23 cellular contexts compared by ENCODE assay signal in genomic region chr17:6534846-6535514, GRCh38.
"Had no signal": no experiment of that assay in that cellular context is flagged by ENCODE, and none has a peak within 500 bp of the region (broad histone marks: within the 10 kb centered on the region; RNA-seq: fewer than 3 reads in every experiment).

No MANE protein-coding gene starts in this region.

- H2AFZ ChIP-seq: hepatocyte had no signal

- H3K4me1 Mint-ChIP-seq: activated CD4-positive, alpha-beta memory T cell treated with anti-CD3 and anti-CD28 coated beads, Interleukin-2, amount 10 ng/mL, durations not matched to agents 7 days and 5 days; activated CD8-positive, alpha-beta memory T cell treated with anti-CD3 and anti-CD28 coated beads, Interleukin-2, amount 10 ng/mL, durations not matched to agents 7 days and 5 days; activated naive CD8-positive, alpha-beta T cell treated with anti-CD3 and anti-CD28 coated beads, Interleukin-2, amount 10 ng/mL, durations not matched to agents 7 days and 5 days; activated T-helper 17 cell treated with anti-CD3 and anti-CD28 coated beads, Interleukin-2, amount 50 U/mL, for 72 hours; nephron progenitor cell; stimulated activated memory B cell treated with anti-CD40 and anti-IgM and Interleukin-4, amounts not matched to agents 10 μg/mL and 1 μg/mL and 100 μg/mL, for 72 hours had no signal

- H3K9me3 ChIP-seq: psoas muscle, right lobe of liver, thyroid gland had no signal

- H3K4me3 Mint-ChIP-seq: activated CD4-positive, alpha-beta memory T cell treated with anti-CD3 and anti-CD28 coated beads, Interleukin-2, amount 10 ng/mL, durations not matched to agents 7 days and 5 days; activated CD8-positive, alpha-beta memory T cell treated with anti-CD3 and anti-CD28 coated beads, Interleukin-2, amount 10 ng/mL, durations not matched to agents 7 days and 5 days; activated naive CD8-positive, alpha-beta T cell treated with anti-CD3 and anti-CD28 coated beads, Interleukin-2, amount 10 ng/mL, durations not matched to agents 7 days and 5 days; activated T-helper 17 cell treated with anti-CD3 and anti-CD28 coated beads, Interleukin-2, amount 50 U/mL, for 72 hours; nephron progenitor cell; stimulated activated memory B cell treated with anti-CD40 and anti-IgM and Interleukin-4, amounts not matched to agents 10 μg/mL and 1 μg/mL and 100 μg/mL, for 72 hours; WTC11 had no signal

- H3K36me3 ChIP-seq: cardiac muscle cell, lower lobe of right lung, right lobe of liver, thyroid gland had no signal

- H3K79me2 ChIP-seq: hepatocyte had no signal

- H3K27ac Mint-ChIP-seq: activated CD4-positive, alpha-beta memory T cell treated with anti-CD3 and anti-CD28 coated beads, Interleukin-2, amount 10 ng/mL, durations not matched to agents 7 days and 5 days; activated CD8-positive, alpha-beta memory T cell treated with anti-CD3 and anti-CD28 coated beads, Interleukin-2, amount 10 ng/mL, durations not matched to agents 7 days and 5 days; activated naive CD8-positive, alpha-beta T cell treated with anti-CD3 and anti-CD28 coated beads, Interleukin-2, amount 10 ng/mL, durations not matched to agents 7 days and 5 days; activated T-helper 17 cell treated with anti-CD3 and anti-CD28 coated beads, Interleukin-2, amount 50 U/mL, for 72 hours; stimulated activated memory B cell treated with anti-CD40 and anti-IgM and Interleukin-4, amounts not matched to agents 10 μg/mL and 1 μg/mL and 100 μg/mL, for 72 hours; WTC11 had no signal

- H3K4me3 ChIP-seq: cardiac muscle cell, hepatocyte, lower lobe of right lung, psoas muscle, right lobe of liver, thyroid gland had no signal

- FAIRE-seq: TTC549 had no signal

- H3K27me3 Mint-ChIP-seq: activated CD4-positive, alpha-beta memory T cell treated with anti-CD3 and anti-CD28 coated beads, Interleukin-2, amount 10 ng/mL, durations not matched to agents 7 days and 5 days; activated CD8-positive, alpha-beta memory T cell treated with anti-CD3 and anti-CD28 coated beads, Interleukin-2, amount 10 ng/mL, durations not matched to agents 7 days and 5 days had no signal

- DNase-seq: activated CD4-positive, alpha-beta memory T cell treated with anti-CD3 and anti-CD28 coated beads, Interleukin-2, amount 10 ng/mL, durations not matched to agents 7 days and 5 days; activated CD4-positive, alpha-beta T cell treated with anti-CD3 and anti-CD28 coated beads for 4 hours; activated CD8-positive, alpha-beta memory T cell treated with anti-CD3 and anti-CD28 coated beads, Interleukin-2, amount 10 ng/mL, durations not matched to agents 7 days and 5 days; activated naive CD4-positive, alpha-beta T cell treated with Interleukin-2 at 50 U/mL for 16 hours; activated naive CD8-positive, alpha-beta T cell treated with anti-CD3 and anti-CD28 coated beads, Interleukin-2, amount 10 ng/mL, durations not matched to agents 7 days and 5 days; activated T-cell treated with anti-CD3 and anti-CD28 coated beads, Interleukin-2, amount 50 U/mL, for 1 hour; dermis blood vessel endothelial cell; effector memory CD4-positive, alpha-beta T cell; foreskin fibroblast; left colon; lower lobe of right lung; nephron progenitor cell; psoas muscle; right lobe of liver; stimulated activated CD4-positive, alpha-beta T cell treated with anti-CD3 and anti-CD28 coated beads, Interleukin-4, amount 100 ng/mL, for 4 hours; SW 1271; thyroid gland had no signal

- H3K9me3 Mint-ChIP-seq: activated CD4-positive, alpha-beta memory T cell treated with anti-CD3 and anti-CD28 coated beads, Interleukin-2, amount 10 ng/mL, durations not matched to agents 7 days and 5 days; activated T-helper 17 cell treated with anti-CD3 and anti-CD28 coated beads, Interleukin-2, amount 50 U/mL, for 72 hours; stimulated activated memory B cell treated with anti-CD40 and anti-IgM and Interleukin-4, amounts not matched to agents 10 μg/mL and 1 μg/mL and 100 μg/mL, for 72 hours had no signal

- H3K36me3 Mint-ChIP-seq: activated CD8-positive, alpha-beta memory T cell treated with anti-CD3 and anti-CD28 coated beads, Interleukin-2, amount 10 ng/mL, durations not matched to agents 7 days and 5 days; activated naive CD8-positive, alpha-beta T cell treated with anti-CD3 and anti-CD28 coated beads, Interleukin-2, amount 10 ng/mL, durations not matched to agents 7 days and 5 days; stimulated activated memory B cell treated with anti-CD40 and anti-IgM and Interleukin-4, amounts not matched to agents 10 μg/mL and 1 μg/mL and 100 μg/mL, for 72 hours had no signal

- H3K27me3 ChIP-seq: cardiac muscle cell, hepatocyte, right lobe of liver, thyroid gland had no signal

- ATAC-seq: activated CD8-positive, alpha-beta memory T cell treated with anti-CD3 and anti-CD28 coated beads, Interleukin-2, amount 10 ng/mL, durations not matched to agents 7 days and 5 days; activated T-helper 17 cell treated with anti-CD3 and anti-CD28 coated beads, Interleukin-2, amount 50 U/mL, for 72 hours; left colon; lower lobe of right lung; psoas muscle; stimulated activated memory B cell treated with anti-CD40 and anti-IgM and Interleukin-4, amounts not matched to agents 10 μg/mL and 1 μg/mL and 100 μg/mL, for 72 hours; WTC11 had no signal

- H3K4me2 ChIP-seq: hepatocyte had no signal

- H3K4me1 ChIP-seq: lower lobe of right lung, psoas muscle, right lobe of liver, thyroid gland had no signal

- H3K27ac ChIP-seq: cardiac muscle cell, hepatocyte, lower lobe of right lung, psoas muscle, right lobe of liver, thyroid gland had no signal
